ENCODE assay signal across 8 cellular contexts in genomic region chr19:6065685-6066365, GRCh38. TPM values are rescaled to one million over a fixed set of nuclear protein-coding genes. Genes with fewer than 3 reads are reported as not detected.
A peak's percentile ranks its signal among the peaks of the same experiment; 100 is the strongest.
DNase-seq lines count a peak whose midpoint lies in the region; ATAC-seq and TF ChIP-seq lines count a peak whose summit lies in the region.

No MANE protein-coding gene starts in this region.

- H3K4me3 ChIP-seq in HL-60 (replicated peaks; ENCODE audit: insufficient read depth, low read length) (no peak overlapping the region), PC-9 (no peak overlapping the region; the same call in 1 of the 2 replicates)

- no peaks in the 10 kb centered on the region for H3K36me3 Mint-ChIP-seq in activated naive CD4-positive, alpha-beta T cell treated with anti-CD3 and anti-CD28 coated beads for 36 hours (ENCODE audit: low read depth)
- no peaks in the 10 kb centered on the region for H3K36me3 Mint-ChIP-seq in immature natural killer cell

- no peaks in the 10 kb centered on the region for H3K79me2 ChIP-seq in PC-9 (ENCODE audit: low read depth)

- CTCF ChIA-PET in PC-9 (lab: Charles Lee): no interaction called here
- CTCF ChIA-PET in activated naive CD4-positive, alpha-beta T cell treated with anti-CD3 and anti-CD28 coated beads for 36 hours (lab: Charles Lee): no interaction called here

- TF ChIP-seq CTCF in HL-60 (IDR thresholded peaks at IDR 0.05; ENCODE audit: insufficient read depth, low read length) (no peak), PC-9 (conservative IDR thresholded peaks at IDR 0.05) (no peak)

- peaks cover 2% of the 10 kb centered on the region for H3K27me3 Mint-ChIP-seq in activated naive CD4-positive, alpha-beta T cell treated with anti-CD3 and anti-CD28 coated beads for 36 hours (ENCODE audit: low read depth)
- peaks cover 11 to 24% (median 16%) of the 10 kb centered on the region in 3 donors for H3K27me3 Mint-ChIP-seq in immature natural killer cell (ENCODE audit: low read depth in 3 of 3)

- H2AFZ ChIP-seq in PC-9: no peak overlapping the region

- intact Hi-C loops in PC-9 (cut with micrococcal nuclease; ENCODE audit: unreplicated experiment): loop anchor here (1.0 kb wide), 1 partner anchor 10 kb away; no protein-coding TSS in a partner anchor
- intact Hi-C loops in activated naive CD4-positive, alpha-beta T cell treated with anti-CD3 and anti-CD28 coated beads for 36 hours (cut with micrococcal nuclease): no loop called here

- DNase-seq in HL-60 (ENCODE audit: low read depth in 1 of 2, low spot score in 1 of 2) (peak in 1 of 2 experiments; percentile 86), PC-9 (peak; percentile 40 to 75), immature natural killer cell (peak; percentile 61 to 64 (median 62)), HPDE6-E6E7 (ENCODE audit: extremely low spot score) (no peak)
- peak; percentile 52 for DNase-seq in activated naive CD4-positive, alpha-beta T cell treated with anti-CD3 and anti-CD28 coated beads for 36 hours
- DNase-seq in stimulated activated CD4-positive, alpha-beta T cell treated with anti-CD3 and anti-CD28 coated beads, Interleukin-2, amount 100 ng/mL, for 24 hours: peak; percentile 29 to 45

- no peaks in the 10 kb centered on the region for H4K20me1 ChIP-seq in PC-9 (ENCODE audit: insufficient read depth)

- no peaks in the 10 kb centered on the region for H3K36me3 ChIP-seq in PC-9 (ENCODE audit: low read depth)

- ATAC-seq in GM19023 (IDR thresholded peaks at IDR 0.05; ENCODE audit: unreplicated experiment) (no peak), GM21423 (IDR thresholded peaks at IDR 0.05; ENCODE audit: unreplicated experiment) (no peak)

- H3K4me1 Mint-ChIP-seq in activated naive CD4-positive, alpha-beta T cell treated with anti-CD3 and anti-CD28 coated beads for 36 hours (ENCODE audit: low read depth): peaks cover 36% of the 10 kb centered on the region
- H3K4me1 Mint-ChIP-seq in immature natural killer cell: peaks cover 16 to 38% of the 10 kb centered on the region in 2 donors

- H3K27ac ChIP-seq in HL-60 (replicated peaks) (peak overlapping the region; percentile 87), PC-9 (peak overlapping the region; percentile 45)

- no peaks in the 10 kb centered on the region for H3K9me2 ChIP-seq in PC-9 (ENCODE audit: insufficient read depth)

- no peaks in the 10 kb centered on the region for H3K9me3 ChIP-seq in PC-9 (ENCODE audit: insufficient read depth, low read depth)

- peaks cover 67% of the 10 kb centered on the region for H3K4me1 ChIP-seq in PC-9 (replicated peaks; ENCODE audit: insufficient read depth)

- no peaks in the 10 kb centered on the region for H3K9me3 Mint-ChIP-seq in activated naive CD4-positive, alpha-beta T cell treated with anti-CD3 and anti-CD28 coated beads for 36 hours
- no peaks in the 10 kb centered on the region for H3K9me3 Mint-ChIP-seq in immature natural killer cell

- peaks cover 32% of the 10 kb centered on the region for H3F3A ChIP-seq in PC-9 (ENCODE audit: insufficient read depth, low read depth)

- no peaks in the 10 kb centered on the region for H3K27me3 ChIP-seq in HL-60 (ENCODE audit: insufficient read depth, poor library complexity, severe bottlenecking)
- H3K27me3 ChIP-seq in PC-9 (ENCODE audit: insufficient read depth, low read depth): no peaks in the 10 kb centered on the region

- no peak overlapping the region for H3K4me3 Mint-ChIP-seq in activated naive CD4-positive, alpha-beta T cell treated with anti-CD3 and anti-CD28 coated beads for 36 hours
- H3K4me3 Mint-ChIP-seq in immature natural killer cell: peak overlapping the region; percentile 36 to 66 (median 57)

- POLR2A ChIA-PET in PC-9 (lab: Charles Lee; ENCODE audit: unreplicated experiment): no interaction called here

- peak overlapping the region; percentile 64 for H3K4me2 ChIP-seq in PC-9

- no peak overlapping the region for H3K27ac Mint-ChIP-seq in activated naive CD4-positive, alpha-beta T cell treated with anti-CD3 and anti-CD28 coated beads for 36 hours
- H3K27ac Mint-ChIP-seq in immature natural killer cell: peak overlapping the region; percentile 8 to 86 (median 66)

- no TSS peak for BruUV-seq in PC-9 (replicated peaks; lab: Mats Ljungman, UMichigan)

RNA-seq across cellular contexts. Expression of gene RFX2, which starts 44.5 kb away (rescaled TPM):
- total RNA-seq in PC-9 (2021): 8.7 and 11.6 TPM in 2 replicates
- total RNA-seq in activated naive CD4-positive, alpha-beta T cell treated with anti-CD3 and anti-CD28 coated beads for 36 hours: 1 to 10 TPM; 4.7 to 6.0 TPM
- polyA plus RNA-seq in immature natural killer cell: 1 to 10 TPM in 2 of 3 donors, not detected in 1; 2.2 to 3.9 TPM
